ENCODE assay signal across 20 cellular contexts in genomic region chr16:31390504-31391043, GRCh38. TPM values are rescaled to one million over a fixed set of nuclear protein-coding genes. Genes with fewer than 3 reads are reported as not detected.
DNase-seq lines count a peak whose midpoint lies in the region; ATAC-seq and TF ChIP-seq lines count a peak whose summit lies in the region.
"Had no signal": no experiment of that assay in that cellular context is flagged by ENCODE, and none has a peak within 500 bp of the region (broad histone marks: within the 10 kb centered on the region; RNA-seq: fewer than 3 reads in every experiment).

No MANE protein-coding gene starts in this region.

- peak; percentile 61 for ATAC-seq in left lobe of liver

- DNase-seq in RPMI8226 (peak; percentile 36), left lobe of liver (ENCODE audit: low spot score) (no peak), GM10266 (ENCODE audit: extremely low spot score) (no peak), hypothalamus (lab: John Stamatoyannopoulos, UW) (no peak), SIG-M5 treated with dmso at 0.1 percent for 504 hours (lab: John Stamatoyannopoulos, UW; ENCODE audit: unreplicated experiment) (no peak)
- DNase-seq: ACHN; BE2C; C1 segment of cervical spinal cord; CD4-positive, CD25-positive, alpha-beta regulatory T cell; CD8-positive, alpha-beta memory T cell; COR-L47; DMS 273 treated with DMSO at 0.1 percent for 48 hours; DMS53; DND-41; EL; GOT3; H9 had no signal

- peak overlapping the region in 2 of 3 experiments; percentile 26 to 45 for H3K27ac Mint-ChIP-seq in nephron
- H3K27ac Mint-ChIP-seq: CD4-positive, CD25-positive, alpha-beta regulatory T cell; CD8-positive, alpha-beta memory T cell; H9 had no signal

- H3K4me1 Mint-ChIP-seq in nephron, result no peaks in the 10 kb centered on the region

- H3K4me3 Mint-ChIP-seq in nephron, result no peak overlapping the region
- H3K4me3 Mint-ChIP-seq: CD4-positive, CD25-positive, alpha-beta regulatory T cell; CD8-positive, alpha-beta memory T cell; H9 had no signal

- TF ChIP-seq CTCF in nephron (IDR thresholded peaks at IDR 0.05; ENCODE audit: unreplicated experiment in 3 of 3) (no peak), GM10266 (IDR thresholded peaks at IDR 0.05; ENCODE audit: control insufficient read depth, insufficient read depth, low read depth, missing control alignments) (no peak)

- peaks cover 9% of the 10 kb centered on the region for H3K27me3 Mint-ChIP-seq in nephron (ENCODE audit: low read depth)

- H3K9me3 Mint-ChIP-seq in nephron, result no peaks in the 10 kb centered on the region
- H3K9me3 Mint-ChIP-seq: CD4-positive, CD25-positive, alpha-beta regulatory T cell; CD8-positive, alpha-beta memory T cell; H9 had no signal

- no peaks in the 10 kb centered on the region for H3K36me3 Mint-ChIP-seq in nephron (ENCODE audit: low read depth)
- H3K36me3 Mint-ChIP-seq: CD4-positive, CD25-positive, alpha-beta regulatory T cell; CD8-positive, alpha-beta memory T cell had no signal

RNA-seq across cellular contexts. Expression of gene ITGAD, which starts 2.6 kb away (rescaled TPM):
- 0.70 TPM for total RNA-seq in left lobe of liver
- total RNA-seq: A172; CD4-positive, CD25-positive, alpha-beta regulatory T cell; CD8-positive, alpha-beta memory T cell; G401; H9 had no signal

RNA-seq across cellular contexts. Expression of gene ITGAX, which starts 35.6 kb away (rescaled TPM):
- 1.8 TPM for total RNA-seq in left lobe of liver

RNA-seq across cellular contexts. Expression of gene COX6A2, which starts 37.6 kb away (rescaled TPM):
- total RNA-seq in left lobe of liver, result 3.1 TPM
- total RNA-seq: A172; CD4-positive, CD25-positive, alpha-beta regulatory T cell; CD8-positive, alpha-beta memory T cell; G401; H9 had no signal

RNA-seq across cellular contexts. Expression of gene ZNF843, which starts 52.0 kb away (rescaled TPM):
- total RNA-seq in left lobe of liver, result 0.65 TPM
- total RNA-seq: A172 had no signal
